ENCODE assay signal across 8 cellular contexts in genomic region chr12:8697120-8697475, GRCh38. TPM values are rescaled to one million over a fixed set of nuclear protein-coding genes. Genes with fewer than 3 reads are reported as not detected.
DNase-seq lines count a peak whose midpoint lies in the region; ATAC-seq and TF ChIP-seq lines count a peak whose summit lies in the region.

No MANE protein-coding gene starts in this region.

- H3K4me2 ChIP-seq in OCI-LY1 (ENCODE audit: low read length) = peak overlapping the region; percentile 87

- ATAC-seq in HG03064 (IDR thresholded peaks at IDR 0.05; ENCODE audit: low read depth, unreplicated experiment) (peak; percentile 13), left lung (peak; percentile 23), GM18870 (IDR thresholded peaks at IDR 0.05; ENCODE audit: unreplicated experiment) (no peak)

- H3K9ac ChIP-seq in OCI-LY1 (ENCODE audit: low read length) = peak overlapping the region; percentile 93

- no peaks in the 10 kb centered on the region for H3K9me2 ChIP-seq in OCI-LY1 (ENCODE audit: low read depth, low read length)

- H3F3A ChIP-seq in OCI-LY1 (ENCODE audit: insufficient read depth, low read length) = 0 out of 2 replicates have a peak, but pooled peaks cover 3% of the 10 kb centered on the region

- H3K27me3 ChIP-seq in OCI-LY1 (ENCODE audit: insufficient read depth, low read length) = no peaks in the 10 kb centered on the region
- H3K27me3 ChIP-seq in left lung = peaks cover 0 to 5% of the 10 kb centered on the region in 2 donors

- peaks cover 74% of the 10 kb centered on the region for H3K4me1 ChIP-seq in OCI-LY1 (ENCODE audit: insufficient read depth, low read length, severe bottlenecking)
- peaks cover 12 to 35% of the 10 kb centered on the region in 2 donors for H3K4me1 ChIP-seq in left lung

- peak overlapping the region; percentile 66 for H3K27ac ChIP-seq in 22Rv1
- H3K27ac ChIP-seq in OCI-LY1 (ENCODE audit: low read depth, low read length, poor library complexity, severe bottlenecking) = peak overlapping the region; percentile 79
- H3K27ac ChIP-seq in left lung = peak overlapping the region; percentile 83 to 93
- H3K27ac ChIP-seq in substantia nigra (ENCODE audit: low read depth, low read length, poor library complexity, severe bottlenecking) = peak overlapping the region; percentile 67

- no peak for TF ChIP-seq CTCF in 22Rv1 (IDR thresholded peaks at IDR 0.05)
- TF ChIP-seq CTCF in OCI-LY1 (IDR thresholded peaks at IDR 0.05; ENCODE audit: low read length) = no peak; the same call in 1 of the 2 replicates
- peak; percentile 6 for TF ChIP-seq CTCF in choroid plexus epithelial cell (conservative IDR thresholded peaks at IDR 0.05; ENCODE audit: low read depth, low read length)
- no peak for TF ChIP-seq CTCF in left lung (IDR thresholded peaks at IDR 0.05)

- H3K36me3 ChIP-seq in OCI-LY1 (ENCODE audit: insufficient read depth, low read length) (peaks cover 12% of the 10 kb centered on the region), left lung (no peaks in the 10 kb centered on the region)

- H2AFZ ChIP-seq in OCI-LY1 (ENCODE audit: low read length) = no peak overlapping the region

- H3K79me2 ChIP-seq in OCI-LY1 (ENCODE audit: insufficient read depth, low read length) = peaks cover 37% of the 10 kb centered on the region

- H3K4me3 ChIP-seq in GM08714 (ENCODE audit: low read length) = peak overlapping the region; percentile 68
- peak overlapping the region; percentile 93 for H3K4me3 ChIP-seq in OCI-LY1 (ENCODE audit: low read depth, low read length, poor library complexity, severe bottlenecking)
- peak overlapping the region; percentile 90 for H3K4me3 ChIP-seq in choroid plexus epithelial cell (ENCODE audit: low read depth, low read length)
- H3K4me3 ChIP-seq in left lung = peak overlapping the region; percentile 93 to 97

- peak; percentile 62 for DNase-seq in choroid plexus epithelial cell (ENCODE audit: low read depth)
- peak in 1 of 2 donors; percentile 86 for DNase-seq in left lung
- peak in 4 of 49 donors; percentile 16 to 50 (median 32) for DNase-seq in substantia nigra (lab: John Stamatoyannopoulos, UW)

- H3K9me3 ChIP-seq in OCI-LY1 (ENCODE audit: low read length) = no peaks in the 10 kb centered on the region
- H3K9me3 ChIP-seq in left lung = no peaks in the 10 kb centered on the region

- no peaks in the 10 kb centered on the region for H4K20me1 ChIP-seq in OCI-LY1 (ENCODE audit: insufficient read depth, low read length)

- intact Hi-C loops in left lung (cut with DNase I) = no loop called here

RNA-seq across cellular contexts. Expression of gene RIMKLB, which starts 0.7 kb away (rescaled TPM):
- total RNA-seq in left lung = 10 to 100 TPM; 27.3 to 31.7 TPM

RNA-seq across cellular contexts. Expression of gene MFAP5, which starts 34.5 kb away (rescaled TPM):
- total RNA-seq in left lung = 10 to 100 TPM in 1 of 2 donors, 1 to 10 TPM in 1; 8.3 to 12.0 TPM
